In genomic region chr6:149170564-149171452, GRCh38 we compare ENCODE assay signal across 14 cellular contexts.
DNase-seq lines count a peak whose midpoint lies in the region; ATAC-seq and TF ChIP-seq lines count a peak whose summit lies in the region.
"Had no signal": no experiment of that assay in that cellular context is flagged by ENCODE, and none has a peak within 500 bp of the region (broad histone marks: within the 10 kb centered on the region; RNA-seq: fewer than 3 reads in every experiment).

No MANE protein-coding gene starts in this region.

- TF ChIP-seq CTCF in heart right ventricle (IDR thresholded peaks at IDR 0.05): no peak
- no peak for TF ChIP-seq CTCF in type B pancreatic cell (conservative IDR thresholded peaks at IDR 0.05)

- H3K9me3 ChIP-seq in heart right ventricle: no peaks in the 10 kb centered on the region
- H3K9me3 ChIP-seq: MG63, Peyer's patch had no signal

- intact Hi-C loops in heart right ventricle (cut with DNase I): no loop called here

- H3K27me3 ChIP-seq in heart right ventricle: peaks cover 0 to 10% (median 0%) of the 10 kb centered on the region in 7 donors
- H3K27me3 ChIP-seq: MG63, Peyer's patch had no signal

- H3K9me3 Mint-ChIP-seq in activated naive CD8-positive, alpha-beta T cell treated with anti-CD3 and anti-CD28 coated beads, Interleukin-2, amount 50 U/mL, for 24 hours: peaks cover 4% of the 10 kb centered on the region
- peaks cover 5% of the 10 kb centered on the region for H3K9me3 Mint-ChIP-seq in activated naive CD8-positive, alpha-beta T cell treated with anti-CD3 and anti-CD28 coated beads for 36 hours
- H3K9me3 Mint-ChIP-seq in type B pancreatic cell: no peaks in the 10 kb centered on the region
- H3K9me3 Mint-ChIP-seq: HFFc6 had no signal

- ATAC-seq in activated naive CD8-positive, alpha-beta T cell treated with anti-CD3 and anti-CD28 coated beads, Interleukin-2, amount 50 U/mL, for 24 hours: no peak
- ATAC-seq in heart right ventricle: peak in 6 of 8 donors; percentile 40 to 75 (median 63)
- ATAC-seq in GM21737 (IDR thresholded peaks at IDR 0.05; ENCODE audit: unreplicated experiment): no peak

- no peaks in the 10 kb centered on the region for H3K36me3 ChIP-seq in heart right ventricle
- H3K36me3 ChIP-seq: MG63, Peyer's patch had no signal

- H3K4me1 Mint-ChIP-seq in activated naive CD8-positive, alpha-beta T cell treated with anti-CD3 and anti-CD28 coated beads, Interleukin-2, amount 50 U/mL, for 24 hours: peaks cover 60% of the 10 kb centered on the region
- peaks cover 54% of the 10 kb centered on the region for H3K4me1 Mint-ChIP-seq in activated naive CD8-positive, alpha-beta T cell treated with anti-CD3 and anti-CD28 coated beads for 36 hours
- H3K4me1 Mint-ChIP-seq in type B pancreatic cell (ENCODE audit: unreplicated experiment): peaks cover 24% of the 10 kb centered on the region

- peaks cover 0 to 11% (median 0%) of the 10 kb centered on the region in 9 donors for H3K4me1 ChIP-seq in heart right ventricle

- H3K27me3 Mint-ChIP-seq in activated naive CD8-positive, alpha-beta T cell treated with anti-CD3 and anti-CD28 coated beads, Interleukin-2, amount 50 U/mL, for 24 hours: no peaks in the 10 kb centered on the region
- no peaks in the 10 kb centered on the region for H3K27me3 Mint-ChIP-seq in activated naive CD8-positive, alpha-beta T cell treated with anti-CD3 and anti-CD28 coated beads for 36 hours
- peaks cover 31% of the 10 kb centered on the region for H3K27me3 Mint-ChIP-seq in type B pancreatic cell
- H3K27me3 Mint-ChIP-seq: activated naive CD4-positive, alpha-beta T cell treated with anti-CD3 and anti-CD28 coated beads, Interleukin-2, amount 10 ng/mL, durations not matched to agents 7 days and 5 days had no signal

- H3K36me3 Mint-ChIP-seq in activated naive CD8-positive, alpha-beta T cell treated with anti-CD3 and anti-CD28 coated beads, Interleukin-2, amount 50 U/mL, for 24 hours (ENCODE audit: low read depth): peaks cover 4% of the 10 kb centered on the region
- H3K36me3 Mint-ChIP-seq in activated naive CD8-positive, alpha-beta T cell treated with anti-CD3 and anti-CD28 coated beads for 36 hours: peaks cover 11% of the 10 kb centered on the region
- H3K36me3 Mint-ChIP-seq in type B pancreatic cell: peaks cover 6% of the 10 kb centered on the region

- 44 to 46% methylated on average over 11 of the region's 11 CpGs for WGBS in heart right ventricle, 2 donors

- H3K27ac ChIP-seq in heart right ventricle: peak overlapping the region in 3 of 10 donors; percentile 2 to 16 (median 2)

- DNase-seq in activated naive CD8-positive, alpha-beta T cell treated with anti-CD3 and anti-CD28 coated beads, Interleukin-2, amount 50 U/mL, for 24 hours: no peak
- DNase-seq in activated naive CD8-positive, alpha-beta T cell treated with anti-CD3 and anti-CD28 coated beads for 36 hours: no peak
- peak; percentile 12 for DNase-seq in NCI-H774 (lab: John Stamatoyannopoulos, UW)
- DNase-seq in heart right ventricle: peak in 1 of 2 donors; percentile 20
- no peak for DNase-seq in type B pancreatic cell (ENCODE audit: extremely low spot score, unreplicated experiment)
- DNase-seq in stimulated activated CD4-positive, alpha-beta T cell treated with anti-CD3 and anti-CD28 coated beads, Interleukin-4, amount 100 ng/mL, for 1 hour: no peak
- no peak for DNase-seq in retina
- DNase-seq: activated naive CD4-positive, alpha-beta T cell treated with anti-CD3 and anti-CD28 coated beads, Interleukin-2, amount 10 ng/mL, durations not matched to agents 7 days and 5 days; HFFc6; mesendoderm; MG63; Peyer's patch had no signal

- H3K27ac Mint-ChIP-seq in activated naive CD8-positive, alpha-beta T cell treated with anti-CD3 and anti-CD28 coated beads, Interleukin-2, amount 50 U/mL, for 24 hours: peak overlapping the region; percentile 54
- no peak overlapping the region for H3K27ac Mint-ChIP-seq in activated naive CD8-positive, alpha-beta T cell treated with anti-CD3 and anti-CD28 coated beads for 36 hours
- H3K27ac Mint-ChIP-seq in type B pancreatic cell: peak overlapping the region; percentile 12
- H3K27ac Mint-ChIP-seq: activated naive CD4-positive, alpha-beta T cell treated with anti-CD3 and anti-CD28 coated beads, Interleukin-2, amount 10 ng/mL, durations not matched to agents 7 days and 5 days; HFFc6 had no signal

- H3K4me3 Mint-ChIP-seq in activated naive CD8-positive, alpha-beta T cell treated with anti-CD3 and anti-CD28 coated beads, Interleukin-2, amount 50 U/mL, for 24 hours: no peak overlapping the region
- H3K4me3 Mint-ChIP-seq in activated naive CD8-positive, alpha-beta T cell treated with anti-CD3 and anti-CD28 coated beads for 36 hours: no peak overlapping the region
- H3K4me3 Mint-ChIP-seq in type B pancreatic cell: no peak overlapping the region
- H3K4me3 Mint-ChIP-seq: activated naive CD4-positive, alpha-beta T cell treated with anti-CD3 and anti-CD28 coated beads, Interleukin-2, amount 10 ng/mL, durations not matched to agents 7 days and 5 days; HFFc6 had no signal

- H3K4me3 ChIP-seq in heart right ventricle: no peak overlapping the region
- H3K4me3 ChIP-seq: coronary artery, MG63, Peyer's patch had no signal

Comparison
In these comparisons a context has a peak if more than half of its experiments do, and no peak if none do; other contexts are left out.
1. ATAC-seq: peak in heart right ventricle (6 of 8); none in activated naive CD8-positive, alpha-beta T cell treated with anti-CD3 and anti-CD28 coated beads, Interleukin-2, amount 50 U/mL, for 24 hours (single experiment) and GM21737 (single experiment).